8 cellular contexts compared by ENCODE assay signal in genomic region chrX:46913710-46914109, GRCh38. TPM values are rescaled to one million over a fixed set of nuclear protein-coding genes. Genes with fewer than 3 reads are reported as not detected.
A peak's percentile ranks its signal among the peaks of the same experiment; 100 is the strongest.
DNase-seq lines count a peak whose midpoint lies in the region; ATAC-seq and TF ChIP-seq lines count a peak whose summit lies in the region.

No MANE protein-coding gene starts in this region.

- H3K4me2 ChIP-seq in neural cell (ENCODE audit: low read length), result peak overlapping the region; percentile 30

- peak overlapping the region; percentile 82 for H3K4me3 ChIP-seq in neural cell (ENCODE audit: low read length)

- H3F3A ChIP-seq in neural cell (ENCODE audit: insufficient read depth, low read length, poor library complexity, severe bottlenecking), result no peaks in the 10 kb centered on the region

- H3K9me2 ChIP-seq in neural cell (ENCODE audit: insufficient read depth, low read length), result no peaks in the 10 kb centered on the region

- no peaks in the 10 kb centered on the region for H4K20me1 ChIP-seq in neural cell (ENCODE audit: insufficient read depth)

- no peak overlapping the region for H2AFZ ChIP-seq in neural cell (ENCODE audit: low read depth, low read length)

- H3K36me3 ChIP-seq in neural cell (ENCODE audit: insufficient read depth, low read length), result no peaks in the 10 kb centered on the region

- no peaks in the 10 kb centered on the region for H3K27me3 ChIP-seq in neural cell (ENCODE audit: insufficient read depth, low read depth, low read length)

- no peak for TF ChIP-seq POLR2A in erythroblast (IDR thresholded peaks at IDR 0.05; ENCODE audit: low read length)

- H3K27ac ChIP-seq in neural cell (ENCODE audit: low read length), result no peak overlapping the region

- TF ChIP-seq RAD21 in neural cell (conservative IDR thresholded peaks at IDR 0.05), result no peak

- H3K9me3 ChIP-seq in neural cell (ENCODE audit: low read length), result no peaks in the 10 kb centered on the region

- peak overlapping the region; percentile 58 for H3K9ac ChIP-seq in neural cell (ENCODE audit: low read length)

- ATAC-seq in omental fat pad (ENCODE audit: low FRiP score) (no peak), GM21447 (IDR thresholded peaks at IDR 0.05; ENCODE audit: unreplicated experiment) (no peak)

- TF ChIP-seq CTCF in neural cell (IDR thresholded peaks at IDR 0.05; ENCODE audit: poor library complexity, severe bottlenecking), result no peak
- no peak for TF ChIP-seq CTCF in omental fat pad (IDR thresholded peaks at IDR 0.05)

- TF ChIP-seq EP300 in neural cell (conservative IDR thresholded peaks at IDR 0.05; ENCODE audit: poor library complexity, severe bottlenecking), result no peak

- DNase-seq in NCI-H1417 (lab: John Stamatoyannopoulos, UW), result peak in 2 of 3 experiments; percentile 12 to 55
- no peak for DNase-seq in NCI-H1417 treated with DMSO at 0.1 percent for 48 hours (lab: John Stamatoyannopoulos, UW)
- DNase-seq in RKO (ENCODE audit: low spot score), result peak; percentile 23
- DNase-seq in erythroblast (lab: John Stamatoyannopoulos, UW), result peak; percentile 15 to 21
- DNase-seq in omental fat pad (ENCODE audit: low spot score), result no peak
- no peak for DNase-seq in stimulated activated CD4-positive, alpha-beta T cell treated with anti-CD3 and anti-CD28 coated beads, Interleukin-4, amount 100 ng/mL, for 24 hours

- peaks cover 31% of the 10 kb centered on the region for H3K79me2 ChIP-seq in neural cell (replicated peaks; ENCODE audit: insufficient read depth, low read length)

TF ChIP-seq in neural cell, 6 proteins besides CTCF, POLR2A, EP300 and RAD21:
- TF ChIP-seq TAF1 (IDR thresholded peaks at IDR 0.05; ENCODE audit: low read depth) (no peak), POLR2AphosphoS5 (IDR thresholded peaks at IDR 0.05) (no peak), MXI1 (conservative IDR thresholded peaks at IDR 0.05; ENCODE audit: poor library complexity, severe bottlenecking) (no peak), EZH2 (IDR thresholded peaks at IDR 0.05; ENCODE audit: borderline replicate concordance, insufficient read depth, low read length, poor library complexity, severe bottlenecking) (no peak), SMC3 (conservative IDR thresholded peaks at IDR 0.05; ENCODE audit: poor library complexity) (no peak), REST (IDR thresholded peaks at IDR 0.05; ENCODE audit: borderline replicate concordance) (no peak)

RNA-seq across cellular contexts. Expression of gene JADE3, which starts 1.5 kb away (rescaled TPM):
- polyA plus RNA-seq in neural cell, result 6.8 and 7.7 TPM in 2 replicates
- 16.8 and 18.5 TPM in 2 replicates for polyA minus RNA-seq in neural cell
- total RNA-seq in omental fat pad, result 1 to 10 TPM; 3.9 to 6.6 (median 5.4) TPM

Comparison
In these comparisons a context has a peak if more than half of its experiments do, and no peak if none do; other contexts are left out.
1. DNase-seq: peak in NCI-H1417 (2 of 3), RKO (single experiment) and erythroblast (2 of 2); none in NCI-H1417 treated with DMSO at 0.1 percent for 48 hours (single experiment), omental fat pad (single experiment) and stimulated activated CD4-positive, alpha-beta T cell treated with anti-CD3 and anti-CD28 coated beads, Interleukin-4, amount 100 ng/mL, for 24 hours (single experiment).